31 cellular contexts compared by ENCODE assay signal in genomic region chrX:45577361-45577760, GRCh38.
"Had no signal": no experiment of that assay in that cellular context is flagged by ENCODE, and none has a peak within 500 bp of the region (broad histone marks: within the 10 kb centered on the region; RNA-seq: fewer than 3 reads in every experiment).

No MANE protein-coding gene starts in this region.

- DNase-seq: activated B cell treated with CpG ODN at 0.5 μM for 24 hours; activated CD4-positive, alpha-beta memory T cell treated with anti-CD3 and anti-CD28 coated beads for 36 hours; activated CD4-positive, alpha-beta T cell treated with anti-CD3 and anti-CD28 coated beads for 4 hours; activated CD4-positive, alpha-beta T cell treated with anti-CD3 and anti-CD28 coated beads, Interleukin-2, amount 10 ng/mL, durations not matched to agents 24 days and 14 days; activated CD4-positive, alpha-beta T cell treated with anti-CD3 and anti-CD28 coated beads, Interleukin-2, amount 50 U/mL, for 1 hour; activated CD4-positive, alpha-beta T cell treated with anti-CD3 and anti-CD28 coated beads, Interleukin-2, amount 50 U/mL, for 4 hours; activated CD4-positive, CD25-positive, alpha-beta regulatory T cell treated with anti-CD3 and anti-CD28 coated beads, Interleukin-2, amount 50 U/mL, for 72 hours; activated CD8-positive, alpha-beta memory T cell treated with anti-CD3 and anti-CD28 coated beads, Interleukin-2, amount 50 U/mL, for 4 hours; activated CD8-positive, alpha-beta T cell treated with anti-CD3 and anti-CD28 coated beads for 36 hours; activated effector memory CD4-positive, alpha-beta T cell treated with anti-CD3 and anti-CD28 coated beads, Interleukin-2, amount 50 U/mL, for 16 hours; activated gamma-delta T cell treated with Interleukin-2 at 50 U/mL for 16 hours; activated naive CD4-positive, alpha-beta T cell; activated naive CD4-positive, alpha-beta T cell treated with anti-CD3 and anti-CD28 coated beads for 36 hours; activated naive CD4-positive, alpha-beta T cell treated with anti-CD3 and anti-CD28 coated beads, Interleukin-2, amount 50 U/mL, for 16 hours; activated naive CD8-positive, alpha-beta T cell treated with anti-CD3 and anti-CD28 coated beads for 36 hours; activated T-cell treated with anti-CD3 and anti-CD28 coated beads for 4 hours; activated T-cell treated with anti-CD3 and anti-CD28 coated beads, Interleukin-2, amount 50 U/mL, for 1 hour; activated T-cell treated with anti-CD3 and anti-CD28 coated beads, Interleukin-2, amount 50 U/mL, for 4 hours; activated T-cell treated with anti-CD3 and anti-CD28 coated beads, Interleukin-2, amount 50 U/mL, for 72 hours; adrenal gland; amniotic stem cell; caudate nucleus; cerebellar nuclear complex; T-helper 1 cell; T-helper 2 cell; T-helper 9 cell had no signal

- ATAC-seq: activated CD8-positive, alpha-beta T cell treated with anti-CD3 and anti-CD28 coated beads for 36 hours; activated naive CD4-positive, alpha-beta T cell treated with anti-CD3 and anti-CD28 coated beads, Interleukin-2, amount 50 U/mL, for 72 hours; activated T-cell treated with anti-CD3 and anti-CD28 coated beads, Interleukin-2, amount 50 U/mL, for 4 hours; activated T-cell treated with anti-CD3 and anti-CD28 coated beads, Interleukin-2, amount 50 U/mL, for 72 hours; activated T-helper 17 cell treated with anti-CD3 and anti-CD28 coated beads, Interleukin-2, amount 50 U/mL, for 72 hours had no signal

- H3K4me3 ChIP-seq: adrenal gland, ascending aorta, cardiac muscle cell had no signal

- H3K27ac ChIP-seq: adrenal gland, ascending aorta, cardiac muscle cell, VCaP had no signal
